ENCODE assay signal across 8 cellular contexts in the genomic region with DNA sequence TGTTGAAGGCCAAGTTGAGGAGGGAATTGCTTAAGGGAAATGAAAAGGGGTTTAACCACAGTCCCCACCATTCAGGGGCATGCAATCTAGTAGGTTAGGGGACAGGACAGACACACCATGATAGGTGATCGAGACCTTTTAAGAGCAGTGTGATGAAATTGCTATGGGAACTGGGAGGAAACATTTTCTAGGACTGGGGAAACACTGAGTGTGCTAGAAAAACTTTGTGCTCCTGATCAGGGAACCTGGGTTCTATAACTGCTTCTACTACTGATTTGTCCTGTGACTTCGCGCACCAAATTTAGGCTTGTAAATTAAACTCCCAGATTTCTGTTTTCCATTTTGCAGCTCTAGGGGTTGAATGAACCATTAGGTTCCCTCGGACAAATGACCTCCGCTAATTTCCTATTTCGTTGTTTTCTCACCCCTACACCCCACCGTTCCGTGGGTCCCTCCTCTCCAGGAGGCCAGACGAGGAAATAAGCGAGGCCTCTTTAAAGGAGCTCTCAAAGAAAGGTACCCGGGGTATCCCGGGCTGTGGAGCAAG. TPM values are rescaled to one million over a fixed set of nuclear protein-coding genes. Genes with fewer than 3 reads are reported as not detected.
DNase-seq lines count a peak whose midpoint lies in the region; ATAC-seq, FAIRE-seq and TF ChIP-seq lines count a peak whose summit lies in the region.

No MANE protein-coding gene starts in this region.

- 0 out of 2 replicates have a peak, but pooled peaks cover 2% of the 10 kb centered on the region for H4K20me1 ChIP-seq in SU-DHL-6 (ENCODE audit: low read depth, low read length)

- H3K36me3 Mint-ChIP-seq in CD14-positive monocyte = peaks cover 0 to 4% of the 10 kb centered on the region in 2 donors

- no peaks in the 10 kb centered on the region for H3K9me2 ChIP-seq in SU-DHL-6 (replicated peaks; ENCODE audit: insufficient read depth, low read length)

- FAIRE-seq in H54 (lab: Jason Lieb, UNC) = no peak

- H3K4me1 ChIP-seq in sigmoid colon = peaks cover 0 to 20% (median 14%) of the 10 kb centered on the region in 4 donors

- H3K9ac ChIP-seq in SU-DHL-6 (ENCODE audit: low read length) = peak overlapping the region; percentile 90

- intact Hi-C loops in CD14-positive monocyte (cut with micrococcal nuclease) (no loop called here), sigmoid colon (cut with DNase I) (loop anchor here (2.0 to 5.0 kb wide), 3 partner anchors 44 to 214 kb away; partner anchors contain the start of gene LBH)

- H3K4me3 Mint-ChIP-seq in CD14-positive monocyte = peak overlapping the region; percentile 91 to 95

- WGBS in sigmoid colon, 2 donors = 1 to 4% methylated on average over 12 of the region's 12 CpGs

- no peak for TF ChIP-seq EP300 in sigmoid colon (IDR thresholded peaks at IDR 0.05)

- H3F3A ChIP-seq in SU-DHL-6 (ENCODE audit: insufficient read depth) = no peaks in the 10 kb centered on the region

- H3K79me2 ChIP-seq in SU-DHL-6 (ENCODE audit: insufficient read depth, low read length) = peaks cover 25% of the 10 kb centered on the region

- DNase-seq in CD14-positive monocyte (ENCODE audit: low spot score) (no peak), H54 (ENCODE audit: insufficient read length, low spot score) (peak; percentile 9), fibroblast of the aortic adventitia (ENCODE audit: low read depth) (no peak), sigmoid colon (no peak)

- H3K9me3 ChIP-seq in SU-DHL-6 (ENCODE audit: insufficient read depth, low read length) (no peaks in the 10 kb centered on the region), sigmoid colon (no peaks in the 10 kb centered on the region)

- TF ChIP-seq CTCF in CD14-positive monocyte (IDR thresholded peaks at IDR 0.05) = no peak
- no peak for TF ChIP-seq CTCF in SU-DHL-6 (IDR thresholded peaks at IDR 0.05; ENCODE audit: insufficient read depth, low read length, poor library complexity, severe bottlenecking)
- TF ChIP-seq CTCF in fibroblast of the aortic adventitia (IDR thresholded peaks at IDR 0.05; ENCODE audit: insufficient read depth, low read length) = no peak
- TF ChIP-seq CTCF in sigmoid colon (IDR thresholded peaks at IDR 0.05) = no peak

- no peak for ATAC-seq in HG02970 (IDR thresholded peaks at IDR 0.05; ENCODE audit: low FRiP score, unreplicated experiment)
- no peak for ATAC-seq in GM21737 (IDR thresholded peaks at IDR 0.05; ENCODE audit: unreplicated experiment)
- no peak for ATAC-seq in HG02759 (IDR thresholded peaks at IDR 0.05; ENCODE audit: unreplicated experiment)

- peak overlapping the region; percentile 98 for H2AFZ ChIP-seq in SU-DHL-6 (ENCODE audit: low read depth, low read length, severe bottlenecking)

- peaks cover 34% of the 10 kb centered on the region for H3K4me1 Mint-ChIP-seq in CD14-positive monocyte

- peaks cover 0 to 5% (median 5%) of the 10 kb centered on the region in 3 donors for H3K27me3 Mint-ChIP-seq in CD14-positive monocyte (ENCODE audit: low read depth in 3 of 3)

- no peaks in the 10 kb centered on the region for H3K36me3 ChIP-seq in SU-DHL-6 (ENCODE audit: low read length)
- no peaks in the 10 kb centered on the region for H3K36me3 ChIP-seq in sigmoid colon

- peak overlapping the region; percentile 87 to 95 (median 90) for H3K27ac Mint-ChIP-seq in CD14-positive monocyte

- TF ChIP-seq POLR2A in H54 (IDR thresholded peaks at IDR 0.05; ENCODE audit: low read depth, low read length) = no peak
- TF ChIP-seq POLR2A in sigmoid colon (IDR thresholded peaks at IDR 0.05) = no peak

- H3K4me3 ChIP-seq in SU-DHL-6 (ENCODE audit: insufficient read depth, low read length, poor library complexity, severe bottlenecking) (peak overlapping the region; percentile 93), fibroblast of the aortic adventitia (ENCODE audit: low read depth, low read length) (peak overlapping the region; percentile 94), sigmoid colon (peak overlapping the region; percentile 77 to 98 (median 86))

- H3K27ac ChIP-seq in SU-DHL-6 (ENCODE audit: low read depth, low read length) = no peak overlapping the region
- peak overlapping the region; percentile 76 to 87 (median 85) for H3K27ac ChIP-seq in sigmoid colon

- H3K27me3 ChIP-seq in SU-DHL-6 (ENCODE audit: low read length) (no peaks in the 10 kb centered on the region), sigmoid colon (no peaks in the 10 kb centered on the region)

- H3K9me3 Mint-ChIP-seq in CD14-positive monocyte = peaks cover 0 to 3% (median 0%) of the 10 kb centered on the region in 7 donors

- peak overlapping the region; percentile 92 for H3K4me2 ChIP-seq in SU-DHL-6 (ENCODE audit: low read depth, low read length, poor library complexity, severe bottlenecking)

RNA-seq across cellular contexts. Expression of gene LCLAT1, which starts 0.4 kb away (rescaled TPM):
- polyA plus RNA-seq in CD14-positive monocyte (1 to 10 TPM; 1.3 to 5.7 TPM), sigmoid colon (1 to 10 TPM; 1.2 to 5.9 (median 1.4) TPM)
- total RNA-seq in fibroblast of the aortic adventitia (ENCODE audit: low replicate concordance) (21.5 and 31.9 TPM in 2 replicates), sigmoid colon (10 to 100 TPM; 10.0 to 17.2 (median 13.4) TPM)
